ENCODE assay signal across 10 cellular contexts in the genomic region with DNA sequence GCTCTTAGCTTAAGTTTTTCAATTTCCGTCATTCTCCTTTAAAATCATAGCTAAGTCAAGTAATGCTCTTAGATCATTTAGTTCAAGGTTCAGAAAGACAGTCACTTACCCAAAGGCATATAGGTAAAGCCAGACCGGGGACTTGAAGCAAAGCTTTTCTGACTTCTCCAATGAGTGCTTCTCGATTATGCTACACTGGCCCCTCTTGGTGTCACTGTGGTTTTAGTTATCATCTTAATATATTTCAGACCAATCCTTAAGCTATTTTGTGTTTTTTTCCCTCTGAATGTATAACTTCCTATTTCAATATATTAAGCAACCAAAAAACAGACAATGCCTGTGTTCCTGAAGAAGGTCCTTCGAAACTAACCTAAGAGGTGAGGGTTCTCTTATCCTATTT. TPM values are rescaled to one million over a fixed set of nuclear protein-coding genes. Genes with fewer than 3 reads are reported as not detected.
DNase-seq lines count a peak whose midpoint lies in the region; ATAC-seq and TF ChIP-seq lines count a peak whose summit lies in the region.
"Had no signal": no experiment of that assay in that cellular context is flagged by ENCODE, and none has a peak within 500 bp of the region (broad histone marks: within the 10 kb centered on the region; RNA-seq: fewer than 3 reads in every experiment).

No MANE protein-coding gene starts in this region.

- H3K27me3 Mint-ChIP-seq in activated T-cell treated with anti-CD3 and anti-CD28 coated beads, Interleukin-2, amount 50 U/mL, for 72 hours (ENCODE audit: low read depth), result peaks cover 65% of the 10 kb centered on the region
- H3K27me3 Mint-ChIP-seq in endothelial cell (ENCODE audit: unreplicated experiment), result peaks cover 3% of the 10 kb centered on the region

- H3K36me3 ChIP-seq in Peyer's patch (no peaks in the 10 kb centered on the region), transverse colon (no peaks in the 10 kb centered on the region)

- intact Hi-C loops in transverse colon (cut with DNase I; ENCODE audit: low total_unique reads), result no loop called here

- peak overlapping the region; percentile 81 for H3K27ac Mint-ChIP-seq in activated T-cell treated with anti-CD3 and anti-CD28 coated beads, Interleukin-2, amount 50 U/mL, for 72 hours
- peak overlapping the region; percentile 93 for H3K27ac Mint-ChIP-seq in endothelial cell (ENCODE audit: unreplicated experiment)

- no peak for TF ChIP-seq POLR2A in Peyer's patch (IDR thresholded peaks at IDR 0.05)
- no peak for TF ChIP-seq POLR2A in transverse colon (IDR thresholded peaks at IDR 0.05)

- DNase-seq in activated T-cell treated with anti-CD3 and anti-CD28 coated beads, Interleukin-2, amount 50 U/mL, for 72 hours, result no peak
- no peak for DNase-seq in activated T-cell treated with anti-CD3 and anti-CD28 coated beads, Interleukin-2, amount 50 U/mL, for 1 hour
- DNase-seq in Peyer's patch, result no peak
- no peak for DNase-seq in endothelial cell (ENCODE audit: low spot score)
- DNase-seq in transverse colon, result no peak
- no peak for DNase-seq in NCI-H2171 treated with DMSO at 0.1 percent for 48 hours (lab: John Stamatoyannopoulos, UW)
- DNase-seq in GOT3 (lab: John Stamatoyannopoulos, UW), result no peak
- no peak for DNase-seq in DMS53 treated with DMSO at 0.1 percent for 48 hours (lab: John Stamatoyannopoulos, UW; ENCODE audit: unreplicated experiment)
- DNase-seq: aorta had no signal

- in situ Hi-C loops in transverse colon (cut with MboI; ENCODE audit: low pct_ligation_motif_present in 1 of 4, low pct_unique_long_range_greater_than_20kb in 1 of 4, low sequenced_read_pairs in 3 of 4), result loop anchor here in 1 of 4 donors (25.0 kb wide), 1 partner anchor 603 kb away; no protein-coding TSS in a partner anchor

- peak overlapping the region; percentile 12 to 89 for H3K4me3 Mint-ChIP-seq in activated T-cell treated with anti-CD3 and anti-CD28 coated beads, Interleukin-2, amount 50 U/mL, for 72 hours
- H3K4me3 Mint-ChIP-seq in endothelial cell (ENCODE audit: unreplicated experiment), result peak overlapping the region; percentile 89

- peaks cover 3 to 22% of the 10 kb centered on the region in 2 donors for H3K36me3 Mint-ChIP-seq in activated T-cell treated with anti-CD3 and anti-CD28 coated beads, Interleukin-2, amount 50 U/mL, for 72 hours (ENCODE audit: insufficient read depth in 2 of 2)
- H3K36me3 Mint-ChIP-seq in endothelial cell (ENCODE audit: low read depth, unreplicated experiment), result peaks cover 3% of the 10 kb centered on the region

- WGBS in transverse colon (ENCODE audit: low coverage in 1 of 2), 2 donors, result 60% methylated on average over 4 of the region's 4 CpGs

- ATAC-seq in activated T-cell treated with anti-CD3 and anti-CD28 coated beads, Interleukin-2, amount 50 U/mL, for 72 hours (replicated peaks in 1 of 2), result no peak
- ATAC-seq: sciatic nerve had no signal

- peaks cover 0 to 11% (median 0%) of the 10 kb centered on the region in 4 donors for H3K4me1 ChIP-seq in Peyer's patch
- peaks cover 0 to 30% (median 6%) of the 10 kb centered on the region in 4 donors for H3K4me1 ChIP-seq in transverse colon

- no peaks in the 10 kb centered on the region for H3K9me3 Mint-ChIP-seq in activated T-cell treated with anti-CD3 and anti-CD28 coated beads, Interleukin-2, amount 50 U/mL, for 72 hours
- H3K9me3 Mint-ChIP-seq in endothelial cell (ENCODE audit: unreplicated experiment), result no peaks in the 10 kb centered on the region

- H3K4me1 Mint-ChIP-seq in activated T-cell treated with anti-CD3 and anti-CD28 coated beads, Interleukin-2, amount 50 U/mL, for 72 hours (ENCODE audit: low read depth), result peaks cover 66% of the 10 kb centered on the region
- peaks cover 71% of the 10 kb centered on the region for H3K4me1 Mint-ChIP-seq in endothelial cell (ENCODE audit: unreplicated experiment)

- no peak for TF ChIP-seq EP300 in transverse colon (IDR thresholded peaks at IDR 0.05; ENCODE audit: low read depth)

- no peaks in the 10 kb centered on the region for H3K27me3 ChIP-seq in Peyer's patch
- H3K27me3 ChIP-seq in transverse colon, result peaks cover 27% of the 10 kb centered on the region

- H3K9me3 ChIP-seq in Peyer's patch, result no peaks in the 10 kb centered on the region
- H3K9me3 ChIP-seq in transverse colon, result no peaks in the 10 kb centered on the region

- TF ChIP-seq CTCF in Peyer's patch (IDR thresholded peaks at IDR 0.05) (peak in 4 of 6 experiments; percentile 4 to 25 (median 22)), endothelial cell (IDR thresholded peaks at IDR 0.05; ENCODE audit: unreplicated experiment) (no peak), transverse colon (IDR thresholded peaks at IDR 0.05) (no peak)

- H3K4me3 ChIP-seq in Peyer's patch (peak overlapping the region in 3 of 4 donors; percentile 8 to 61 (median 56)), transverse colon (peak overlapping the region in 3 of 4 donors; percentile 8 to 67 (median 44))

- H3K27ac ChIP-seq in Peyer's patch (peak overlapping the region; percentile 2 to 35 (median 10)), transverse colon (peak overlapping the region; percentile 72 to 84 (median 78))

RNA-seq across cellular contexts. Expression of gene PRDM1, which starts 3.8 kb away (rescaled TPM):
- 100 to 1,000 TPM in 1 of 2 donors, 10 to 100 TPM in 1; 25.2 to 107 TPM for total RNA-seq in activated T-cell treated with anti-CD3 and anti-CD28 coated beads, Interleukin-2, amount 50 U/mL, for 72 hours
- total RNA-seq in Peyer's patch, result 10 to 100 TPM in 3 of 4 donors, 1 to 10 TPM in 1; 6.4 to 57.8 (median 14.9) TPM
- total RNA-seq in endothelial cell (ENCODE audit: unreplicated experiment), result 19.6 TPM
- 10 to 100 TPM in 3 of 4 donors, 1 to 10 TPM in 1; 2.4 to 32.4 (median 18.6) TPM for total RNA-seq in transverse colon

Comparison
In these comparisons a context has a peak if more than half of its experiments do, and no peak if none do; other contexts are left out.
1. CTCF ChIP-seq: peak in Peyer's patch (4 of 6); none in endothelial cell (single experiment) and transverse colon (0 of 5).